ENCODE assay signal across 1 cellular context in genomic region chr13:106344318-106344717, GRCh38.
TF ChIP-seq lines count a peak whose summit lies in the region.

No MANE protein-coding gene starts in this region.

TF ChIP-seq in SK-N-SH, 30 proteins besides CTCF, POLR2A, EP300 and RAD21 (continued from another document):
- TF ChIP-seq TAF1 (IDR thresholded peaks at IDR 0.05; ENCODE audit: borderline replicate concordance, low read depth, low read length) (no peak), MEF2A (IDR thresholded peaks at IDR 0.05; ENCODE audit: borderline replicate concordance, low read depth) (no peak), CHD2 (IDR thresholded peaks at IDR 0.05; ENCODE audit: low read length, partially characterized antibody) (no peak), MAX (IDR thresholded peaks at IDR 0.05; ENCODE audit: low read depth) (no peak), PBX3 (IDR thresholded peaks at IDR 0.05) (no peak), RCOR1 (IDR thresholded peaks at IDR 0.05; ENCODE audit: low read length) (no peak)
- TF ChIP-seq, protein P1, sequence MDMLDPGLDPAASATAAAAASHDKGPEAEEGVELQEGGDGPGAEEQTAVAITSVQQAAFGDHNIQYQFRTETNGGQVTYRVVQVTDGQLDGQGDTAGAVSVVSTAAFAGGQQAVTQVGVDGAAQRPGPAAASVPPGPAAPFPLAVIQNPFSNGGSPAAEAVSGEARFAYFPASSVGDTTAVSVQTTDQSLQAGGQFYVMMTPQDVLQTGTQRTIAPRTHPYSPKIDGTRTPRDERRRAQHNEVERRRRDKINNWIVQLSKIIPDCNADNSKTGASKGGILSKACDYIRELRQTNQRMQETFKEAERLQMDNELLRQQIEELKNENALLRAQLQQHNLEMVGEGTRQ (IDR thresholded peaks at IDR 0.05; ENCODE audit: borderline replicate concordance, low read depth, low read length), result no peak
